In the genomic region with DNA sequence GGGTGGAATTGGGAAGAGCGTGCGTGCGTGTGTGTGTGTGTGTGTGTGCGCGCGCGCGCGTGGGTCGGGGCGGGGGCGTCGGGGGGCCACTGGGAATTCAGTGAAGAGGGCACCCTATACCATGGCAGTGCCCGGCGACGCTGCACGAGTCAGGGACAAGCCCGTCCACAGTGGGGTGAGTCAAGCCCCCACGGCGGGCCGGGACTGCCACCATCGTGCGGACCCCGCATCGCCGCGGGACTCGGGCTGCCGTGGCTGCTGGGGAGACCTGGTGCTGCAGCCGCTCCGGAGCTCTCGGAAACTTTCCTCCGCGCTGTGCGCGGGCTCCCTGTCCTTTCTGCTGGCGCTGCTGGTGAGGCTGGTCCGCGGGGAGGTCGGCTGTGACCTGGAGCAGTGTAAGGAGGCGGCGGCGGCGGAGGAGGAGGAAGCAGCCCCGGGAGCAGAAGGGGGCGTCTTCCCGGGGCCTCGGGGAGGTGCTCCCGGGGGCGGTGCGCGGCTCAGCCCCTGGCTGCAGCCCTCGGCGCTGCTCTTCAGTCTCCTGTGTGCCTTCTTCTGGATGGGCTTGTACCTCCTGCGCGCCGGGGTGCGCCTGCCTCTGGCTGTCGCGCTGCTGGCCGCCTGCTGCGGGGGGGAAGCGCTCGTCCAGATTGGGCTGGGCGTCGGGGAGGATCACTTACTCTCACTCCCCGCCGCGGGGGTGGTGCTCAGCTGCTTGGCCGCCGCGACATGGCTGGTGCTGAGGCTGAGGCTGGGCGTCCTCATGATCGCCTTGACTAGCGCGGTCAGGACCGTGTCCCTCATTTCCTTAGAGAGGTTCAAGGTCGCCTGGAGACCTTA, we compare ENCODE assay signal across 9 cellular contexts. TPM values are rescaled to one million over a fixed set of nuclear protein-coding genes. Genes with fewer than 3 reads are reported as not detected.
A peak's percentile ranks its signal among the peaks of the same experiment; 100 is the strongest.
DNase-seq lines count a peak whose midpoint lies in the region; ATAC-seq and TF ChIP-seq lines count a peak whose summit lies in the region.
"Had no signal": no experiment of that assay in that cellular context is flagged by ENCODE, and none has a peak within 500 bp of the region (broad histone marks: within the 10 kb centered on the region; RNA-seq: fewer than 3 reads in every experiment).

No MANE protein-coding gene starts in this region.

- WGBS in ectodermal cell, 2 experiments = 0 to 1% methylated on average over 78 of the region's 78 CpGs
- 2% methylated on average over 78 of the region's 78 CpGs for WGBS in liver

- H3K4me3 ChIP-seq in ectodermal cell (ENCODE audit: insufficient read depth, low read depth, low read length) (peak overlapping the region; percentile 44), liver (ENCODE audit: low read depth in 1 of 3, low read length in 3 of 3) (peak overlapping the region in 2 of 3 donors; percentile 32 to 52)

- H3K36me3 Mint-ChIP-seq in stimulated activated naive CD8-positive, alpha-beta T cell treated with anti-CD3 and anti-CD28 coated beads, Interleukin-15, Interleukin-2, amounts not matched to agents 100 ng/mL and 50 ng/mL, for 24 hours (ENCODE audit: low read depth) = no peaks in the 10 kb centered on the region
- H3K36me3 Mint-ChIP-seq: CD8-positive, alpha-beta T cell had no signal

- peaks cover 9% of the 10 kb centered on the region for H3K4me1 Mint-ChIP-seq in stimulated activated naive CD8-positive, alpha-beta T cell treated with anti-CD3 and anti-CD28 coated beads, Interleukin-15, Interleukin-2, amounts not matched to agents 100 ng/mL and 50 ng/mL, for 24 hours (ENCODE audit: low read depth)

- H3K27me3 Mint-ChIP-seq in stimulated activated naive CD8-positive, alpha-beta T cell treated with anti-CD3 and anti-CD28 coated beads, Interleukin-15, Interleukin-2, amounts not matched to agents 100 ng/mL and 50 ng/mL, for 24 hours = peaks cover 66% of the 10 kb centered on the region

- H3K36me3 ChIP-seq in ectodermal cell (ENCODE audit: control insufficient read depth, insufficient read depth, low read length) (no peaks in the 10 kb centered on the region), liver (ENCODE audit: control insufficient read depth in 4 of 4, insufficient read depth in 3 of 4, low read depth in 1 of 4, low read length in 3 of 4) (no peaks in the 10 kb centered on the region)

- in situ Hi-C loops in SK-MEL-5 (cut with HindIII; ENCODE audit: low pct_unique_long_range_greater_than_20kb, low sequenced_read_pairs) = no loop called here

- DNase-seq in NCI-H82 (lab: John Stamatoyannopoulos, UW) = peak; percentile 56
- no peak for DNase-seq in NCI-H82 treated with DMSO at 0.1 percent for 48 hours (lab: John Stamatoyannopoulos, UW; ENCODE audit: unreplicated experiment)
- DNase-seq in SK-MEL-5 (ENCODE audit: low read depth, low spot score) = peak; percentile 75
- DNase-seq in inferior parietal cortex (ENCODE audit: extremely low spot score) = no peak

- no peak overlapping the region for H3K27ac Mint-ChIP-seq in stimulated activated naive CD8-positive, alpha-beta T cell treated with anti-CD3 and anti-CD28 coated beads, Interleukin-15, Interleukin-2, amounts not matched to agents 100 ng/mL and 50 ng/mL, for 24 hours
- H3K27ac Mint-ChIP-seq: CD8-positive, alpha-beta T cell had no signal

- H3K9me3 ChIP-seq in ectodermal cell (ENCODE audit: control insufficient read depth, low read length) = no peaks in the 10 kb centered on the region
- no peaks in the 10 kb centered on the region for H3K9me3 ChIP-seq in liver (ENCODE audit: control insufficient read depth in 4 of 4, low read length in 3 of 4)

- no peak for ATAC-seq in GM19455 (IDR thresholded peaks at IDR 0.05; ENCODE audit: unreplicated experiment)
- ATAC-seq: CD8-positive, alpha-beta T cell had no signal

- peak in 1 of 2 donors; percentile 11 for TF ChIP-seq RAD21 in liver (IDR thresholded peaks at IDR 0.05)

- peak overlapping the region; percentile 61 for H3K4me3 Mint-ChIP-seq in stimulated activated naive CD8-positive, alpha-beta T cell treated with anti-CD3 and anti-CD28 coated beads, Interleukin-15, Interleukin-2, amounts not matched to agents 100 ng/mL and 50 ng/mL, for 24 hours

- no peak overlapping the region for H3K9ac ChIP-seq in liver (ENCODE audit: low read depth in 1 of 2, low read length in 2 of 2)

- H3K4me1 ChIP-seq in ectodermal cell (ENCODE audit: control insufficient read depth, insufficient read depth, low read length) = no peaks in the 10 kb centered on the region
- peaks cover 0 to 25% (median 21%) of the 10 kb centered on the region in 4 donors for H3K4me1 ChIP-seq in liver (ENCODE audit: control insufficient read depth in 4 of 4, insufficient read depth in 4 of 4, low read length in 3 of 4)

- no peak for TF ChIP-seq CTCF in liver (IDR thresholded peaks at IDR 0.05; ENCODE audit: low read depth, low read length, missing input control)

- H3K27me3 ChIP-seq in ectodermal cell (ENCODE audit: control insufficient read depth, insufficient read depth, low read length, poor library complexity, severe bottlenecking) (peaks cover 33% of the 10 kb centered on the region), liver (ENCODE audit: control insufficient read depth in 4 of 4, insufficient read depth in 4 of 4, low read length in 3 of 4) (peaks cover 0 to 17% (median 5%) of the 10 kb centered on the region in 4 donors)

- H3K27ac ChIP-seq in ectodermal cell (ENCODE audit: insufficient read depth, low read depth, low read length, poor library complexity, severe bottlenecking) (no peak overlapping the region), liver (ENCODE audit: low read depth in 1 of 2, low read length in 2 of 2) (peak overlapping the region; percentile 40 to 77)

- H3K9me3 Mint-ChIP-seq in stimulated activated naive CD8-positive, alpha-beta T cell treated with anti-CD3 and anti-CD28 coated beads, Interleukin-15, Interleukin-2, amounts not matched to agents 100 ng/mL and 50 ng/mL, for 24 hours = no peaks in the 10 kb centered on the region
- H3K9me3 Mint-ChIP-seq: CD8-positive, alpha-beta T cell had no signal

TF ChIP-seq in liver, 16 proteins besides CTCF, POLR2A, EP300 and RAD21:
- TF ChIP-seq HNF4G (IDR thresholded peaks at IDR 0.05) = no peak
- TF ChIP-seq GABPA (IDR thresholded peaks at IDR 0.05 in 1 of 2, conservative IDR thresholded peaks at IDR 0.05 in 1 of 2) = no peak
- no peak for TF ChIP-seq EGR1 (IDR thresholded peaks at IDR 0.05; ENCODE audit: low read depth in 2 of 2)
- TF ChIP-seq, protein P1, sequence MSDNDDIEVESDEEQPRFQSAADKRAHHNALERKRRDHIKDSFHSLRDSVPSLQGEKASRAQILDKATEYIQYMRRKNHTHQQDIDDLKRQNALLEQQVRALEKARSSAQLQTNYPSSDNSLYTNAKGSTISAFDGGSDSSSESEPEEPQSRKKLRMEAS (IDR thresholded peaks at IDR 0.05) = no peak
- no peak for TF ChIP-seq RXRA (IDR thresholded peaks at IDR 0.05)
- no peak for TF ChIP-seq JUND (IDR thresholded peaks at IDR 0.05)
- no peak for TF ChIP-seq TAF1 (conservative IDR thresholded peaks at IDR 0.05)
- TF ChIP-seq, protein P2, sequence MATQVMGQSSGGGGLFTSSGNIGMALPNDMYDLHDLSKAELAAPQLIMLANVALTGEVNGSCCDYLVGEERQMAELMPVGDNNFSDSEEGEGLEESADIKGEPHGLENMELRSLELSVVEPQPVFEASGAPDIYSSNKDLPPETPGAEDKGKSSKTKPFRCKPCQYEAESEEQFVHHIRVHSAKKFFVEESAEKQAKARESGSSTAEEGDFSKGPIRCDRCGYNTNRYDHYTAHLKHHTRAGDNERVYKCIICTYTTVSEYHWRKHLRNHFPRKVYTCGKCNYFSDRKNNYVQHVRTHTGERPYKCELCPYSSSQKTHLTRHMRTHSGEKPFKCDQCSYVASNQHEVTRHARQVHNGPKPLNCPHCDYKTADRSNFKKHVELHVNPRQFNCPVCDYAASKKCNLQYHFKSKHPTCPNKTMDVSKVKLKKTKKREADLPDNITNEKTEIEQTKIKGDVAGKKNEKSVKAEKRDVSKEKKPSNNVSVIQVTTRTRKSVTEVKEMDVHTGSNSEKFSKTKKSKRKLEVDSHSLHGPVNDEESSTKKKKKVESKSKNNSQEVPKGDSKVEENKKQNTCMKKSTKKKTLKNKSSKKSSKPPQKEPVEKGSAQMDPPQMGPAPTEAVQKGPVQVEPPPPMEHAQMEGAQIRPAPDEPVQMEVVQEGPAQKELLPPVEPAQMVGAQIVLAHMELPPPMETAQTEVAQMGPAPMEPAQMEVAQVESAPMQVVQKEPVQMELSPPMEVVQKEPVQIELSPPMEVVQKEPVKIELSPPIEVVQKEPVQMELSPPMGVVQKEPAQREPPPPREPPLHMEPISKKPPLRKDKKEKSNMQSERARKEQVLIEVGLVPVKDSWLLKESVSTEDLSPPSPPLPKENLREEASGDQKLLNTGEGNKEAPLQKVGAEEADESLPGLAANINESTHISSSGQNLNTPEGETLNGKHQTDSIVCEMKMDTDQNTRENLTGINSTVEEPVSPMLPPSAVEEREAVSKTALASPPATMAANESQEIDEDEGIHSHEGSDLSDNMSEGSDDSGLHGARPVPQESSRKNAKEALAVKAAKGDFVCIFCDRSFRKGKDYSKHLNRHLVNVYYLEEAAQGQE (IDR thresholded peaks at IDR 0.05) = no peak
- TF ChIP-seq, protein P3, sequence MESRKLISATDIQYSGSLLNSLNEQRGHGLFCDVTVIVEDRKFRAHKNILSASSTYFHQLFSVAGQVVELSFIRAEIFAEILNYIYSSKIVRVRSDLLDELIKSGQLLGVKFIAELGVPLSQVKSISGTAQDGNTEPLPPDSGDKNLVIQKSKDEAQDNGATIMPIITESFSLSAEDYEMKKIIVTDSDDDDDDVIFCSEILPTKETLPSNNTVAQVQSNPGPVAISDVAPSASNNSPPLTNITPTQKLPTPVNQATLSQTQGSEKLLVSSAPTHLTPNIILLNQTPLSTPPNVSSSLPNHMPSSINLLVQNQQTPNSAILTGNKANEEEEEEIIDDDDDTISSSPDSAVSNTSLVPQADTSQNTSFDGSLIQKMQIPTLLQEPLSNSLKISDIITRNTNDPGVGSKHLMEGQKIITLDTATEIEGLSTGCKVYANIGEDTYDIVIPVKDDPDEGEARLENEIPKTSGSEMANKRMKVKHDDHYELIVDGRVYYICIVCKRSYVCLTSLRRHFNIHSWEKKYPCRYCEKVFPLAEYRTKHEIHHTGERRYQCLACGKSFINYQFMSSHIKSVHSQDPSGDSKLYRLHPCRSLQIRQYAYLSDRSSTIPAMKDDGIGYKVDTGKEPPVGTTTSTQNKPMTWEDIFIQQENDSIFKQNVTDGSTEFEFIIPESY (IDR thresholded peaks at IDR 0.05) = no peak
- no peak for TF ChIP-seq FOXA2 (IDR thresholded peaks at IDR 0.05)
- TF ChIP-seq YY1 (IDR thresholded peaks at IDR 0.05) = no peak
- no peak for TF ChIP-seq FOXA1 (IDR thresholded peaks at IDR 0.05)

RNA-seq across cellular contexts. Expression of a gene that starts 1.0 kb away (rescaled TPM):
- total RNA-seq in SK-MEL-5 (2014; rRNA removed; shearing (Covaris generic)) = 29.0 and 30.5 TPM in 2 replicates
- 11.9 and 15.5 TPM in 2 replicates for polyA plus RNA-seq in SK-MEL-5 (2015; cell fraction: cytosol; rRNA removed)
- polyA plus RNA-seq in SK-MEL-5 (2015; cell fraction: nucleus; rRNA removed) = 9.8 and 10.8 TPM in 2 replicates
- 1.7 TPM for polyA plus RNA-seq in ectodermal cell (2013, experiment 1 of 4)
- polyA plus RNA-seq in ectodermal cell (2013, experiment 2 of 4) = 1.8 TPM
- polyA plus RNA-seq in ectodermal cell (2013, experiment 3 of 4) = 2.6 TPM
- polyA plus RNA-seq in ectodermal cell (2013, experiment 4 of 4) = 3.2 TPM
- total RNA-seq in liver = 1 to 10 TPM; 3.7 to 3.8 TPM
- under 1 TPM; 0.50 to 0.75 TPM for polyA plus RNA-seq in liver
- total RNA-seq: CD8-positive, alpha-beta T cell had no signal

Comparison
In these comparisons a context has a peak if more than half of its experiments do, and no peak if none do; other contexts are left out.
1. DNase-seq: peak in NCI-H82 (single experiment) and SK-MEL-5 (single experiment); none in NCI-H82 treated with DMSO at 0.1 percent for 48 hours (single experiment) and inferior parietal cortex (single experiment).